In the genomic region with DNA sequence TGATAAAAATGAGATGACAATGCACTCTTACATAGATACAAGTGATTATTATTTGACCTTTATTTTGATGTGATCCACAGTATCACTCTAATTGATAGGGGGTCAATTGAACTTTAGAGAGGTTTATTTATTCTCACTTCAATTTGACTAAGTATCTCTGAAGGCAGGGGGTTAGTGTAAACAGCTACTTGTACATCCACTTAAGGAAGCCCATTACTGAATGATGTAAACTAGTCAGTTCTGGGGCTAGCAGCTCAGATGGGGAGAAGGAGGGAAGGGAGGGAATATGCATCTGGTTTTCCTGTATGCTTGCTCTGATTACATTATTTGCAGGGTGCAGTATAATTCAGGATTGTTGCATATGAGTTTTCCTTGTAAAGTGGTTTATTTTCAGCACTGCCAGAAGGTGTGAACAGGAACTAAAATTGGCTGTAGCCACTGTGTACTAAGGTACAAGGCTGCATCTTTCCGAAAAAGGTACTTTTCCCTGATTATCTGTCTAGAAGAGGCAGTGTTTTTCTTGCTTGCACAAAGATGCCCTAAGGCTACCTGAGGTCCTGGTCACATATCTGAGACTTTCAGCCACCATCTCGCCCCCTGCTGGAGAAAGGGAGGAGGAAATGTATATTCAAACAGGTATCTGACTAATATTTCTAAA, we compare ENCODE assay signal across 1 cellular context.
TF ChIP-seq lines count a peak whose summit lies in the region.

No MANE protein-coding gene starts in this region.

TF ChIP-seq in HEK293, 187 proteins besides CTCF, POLR2A, EP300 and RAD21 (continued from another document and continues in another):
- TF ChIP-seq ZNF561 (tag by site-specific recombination; IDR thresholded peaks at IDR 0.05; ENCODE audit: borderline replicate concordance) (peak; percentile 57; the same call in 1 of the 2 replicates), ZNF292 (tag by site-specific recombination; IDR thresholded peaks at IDR 0.05; ENCODE audit: borderline replicate concordance, low read depth) (no peak), ZNF433 (tag by site-specific recombination; IDR thresholded peaks at IDR 0.05; ENCODE audit: low read depth) (no peak), ZNF473 (tag by site-specific recombination; IDR thresholded peaks at IDR 0.05) (no peak), ZNF138 (tag by site-specific recombination; IDR thresholded peaks at IDR 0.05; ENCODE audit: borderline replicate concordance) (no peak), ZFP41 (tag by site-specific recombination; IDR thresholded peaks at IDR 0.05; ENCODE audit: borderline replicate concordance) (no peak), OVOL3 (tag by site-specific recombination; IDR thresholded peaks at IDR 0.05) (0 out of 2 replicates have a peak, but pooled peaks have one; percentile 14), TCF7L2 (IDR thresholded peaks at IDR 0.05; ENCODE audit: borderline replicate concordance, low read depth, low read length) (peak; percentile 84), ZNF184 (tag by site-specific recombination; IDR thresholded peaks at IDR 0.05) (no peak), ZBTB20 (tag by site-specific recombination; IDR thresholded peaks at IDR 0.05) (peak; percentile 75), ZNF350 (tag by site-specific recombination; IDR thresholded peaks at IDR 0.05) (no peak), ZNF16 (tag by site-specific recombination; IDR thresholded peaks at IDR 0.05; ENCODE audit: low read depth) (no peak), ZNF366 (tag by site-specific recombination; conservative IDR thresholded peaks at IDR 0.05) (peak; percentile 66), ZNF664 (tag by site-specific recombination; IDR thresholded peaks at IDR 0.05) (no peak), ZNF2 (tag by site-specific recombination; IDR thresholded peaks at IDR 0.05) (peak; percentile 82), ZXDB (tag by site-specific recombination; IDR thresholded peaks at IDR 0.05) (peak; percentile 67; the same call in 1 of the 2 replicates), GLI2 (tag by site-specific recombination; IDR thresholded peaks at IDR 0.05; ENCODE audit: borderline replicate concordance, low read depth) (peak; percentile 64; the same call in 1 of the 2 replicates)
- TF ChIP-seq, protein P1, sequence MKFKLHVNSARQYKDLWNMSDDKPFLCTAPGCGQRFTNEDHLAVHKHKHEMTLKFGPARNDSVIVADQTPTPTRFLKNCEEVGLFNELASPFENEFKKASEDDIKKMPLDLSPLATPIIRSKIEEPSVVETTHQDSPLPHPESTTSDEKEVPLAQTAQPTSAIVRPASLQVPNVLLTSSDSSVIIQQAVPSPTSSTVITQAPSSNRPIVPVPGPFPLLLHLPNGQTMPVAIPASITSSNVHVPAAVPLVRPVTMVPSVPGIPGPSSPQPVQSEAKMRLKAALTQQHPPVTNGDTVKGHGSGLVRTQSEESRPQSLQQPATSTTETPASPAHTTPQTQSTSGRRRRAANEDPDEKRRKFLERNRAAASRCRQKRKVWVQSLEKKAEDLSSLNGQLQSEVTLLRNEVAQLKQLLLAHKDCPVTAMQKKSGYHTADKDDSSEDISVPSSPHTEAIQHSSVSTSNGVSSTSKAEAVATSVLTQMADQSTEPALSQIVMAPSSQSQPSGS (tag by site-specific recombination; IDR thresholded peaks at IDR 0.05; ENCODE audit: low read depth), result no peak
- TF ChIP-seq, protein P2, sequence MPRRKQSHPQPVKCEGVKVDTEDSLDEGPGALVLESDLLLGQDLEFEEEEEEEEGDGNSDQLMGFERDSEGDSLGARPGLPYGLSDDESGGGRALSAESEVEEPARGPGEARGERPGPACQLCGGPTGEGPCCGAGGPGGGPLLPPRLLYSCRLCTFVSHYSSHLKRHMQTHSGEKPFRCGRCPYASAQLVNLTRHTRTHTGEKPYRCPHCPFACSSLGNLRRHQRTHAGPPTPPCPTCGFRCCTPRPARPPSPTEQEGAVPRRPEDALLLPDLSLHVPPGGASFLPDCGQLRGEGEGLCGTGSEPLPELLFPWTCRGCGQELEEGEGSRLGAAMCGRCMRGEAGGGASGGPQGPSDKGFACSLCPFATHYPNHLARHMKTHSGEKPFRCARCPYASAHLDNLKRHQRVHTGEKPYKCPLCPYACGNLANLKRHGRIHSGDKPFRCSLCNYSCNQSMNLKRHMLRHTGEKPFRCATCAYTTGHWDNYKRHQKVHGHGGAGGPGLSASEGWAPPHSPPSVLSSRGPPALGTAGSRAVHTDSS (tag by site-specific recombination; IDR thresholded peaks at IDR 0.05), result no peak
- TF ChIP-seq, protein P3, sequence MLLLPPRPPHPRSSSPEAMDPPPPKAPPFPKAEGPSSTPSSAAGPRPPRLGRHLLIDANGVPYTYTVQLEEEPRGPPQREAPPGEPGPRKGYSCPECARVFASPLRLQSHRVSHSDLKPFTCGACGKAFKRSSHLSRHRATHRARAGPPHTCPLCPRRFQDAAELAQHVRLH (tag by site-specific recombination; IDR thresholded peaks at IDR 0.05), result no peak
- TF ChIP-seq, protein P4, sequence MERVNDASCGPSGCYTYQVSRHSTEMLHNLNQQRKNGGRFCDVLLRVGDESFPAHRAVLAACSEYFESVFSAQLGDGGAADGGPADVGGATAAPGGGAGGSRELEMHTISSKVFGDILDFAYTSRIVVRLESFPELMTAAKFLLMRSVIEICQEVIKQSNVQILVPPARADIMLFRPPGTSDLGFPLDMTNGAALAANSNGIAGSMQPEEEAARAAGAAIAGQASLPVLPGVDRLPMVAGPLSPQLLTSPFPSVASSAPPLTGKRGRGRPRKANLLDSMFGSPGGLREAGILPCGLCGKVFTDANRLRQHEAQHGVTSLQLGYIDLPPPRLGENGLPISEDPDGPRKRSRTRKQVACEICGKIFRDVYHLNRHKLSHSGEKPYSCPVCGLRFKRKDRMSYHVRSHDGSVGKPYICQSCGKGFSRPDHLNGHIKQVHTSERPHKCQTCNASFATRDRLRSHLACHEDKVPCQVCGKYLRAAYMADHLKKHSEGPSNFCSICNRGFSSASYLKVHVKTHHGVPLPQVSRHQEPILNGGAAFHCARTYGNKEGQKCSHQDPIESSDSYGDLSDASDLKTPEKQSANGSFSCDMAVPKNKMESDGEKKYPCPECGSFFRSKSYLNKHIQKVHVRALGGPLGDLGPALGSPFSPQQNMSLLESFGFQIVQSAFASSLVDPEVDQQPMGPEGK (tag by site-specific recombination; IDR thresholded peaks at IDR 0.05), result peak; percentile 65; the same call in 1 of the 2 replicates
- TF ChIP-seq, protein P5, sequence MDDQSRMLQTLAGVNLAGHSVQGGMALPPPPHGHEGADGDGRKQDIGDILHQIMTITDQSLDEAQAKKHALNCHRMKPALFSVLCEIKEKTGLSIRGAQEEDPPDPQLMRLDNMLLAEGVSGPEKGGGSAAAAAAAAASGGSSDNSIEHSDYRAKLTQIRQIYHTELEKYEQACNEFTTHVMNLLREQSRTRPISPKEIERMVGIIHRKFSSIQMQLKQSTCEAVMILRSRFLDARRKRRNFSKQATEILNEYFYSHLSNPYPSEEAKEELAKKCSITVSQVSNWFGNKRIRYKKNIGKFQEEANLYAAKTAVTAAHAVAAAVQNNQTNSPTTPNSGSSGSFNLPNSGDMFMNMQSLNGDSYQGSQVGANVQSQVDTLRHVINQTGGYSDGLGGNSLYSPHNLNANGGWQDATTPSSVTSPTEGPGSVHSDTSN (CRISPR knock-in tag; IDR thresholded peaks at IDR 0.05), result no peak
- TF ChIP-seq, protein P6, sequence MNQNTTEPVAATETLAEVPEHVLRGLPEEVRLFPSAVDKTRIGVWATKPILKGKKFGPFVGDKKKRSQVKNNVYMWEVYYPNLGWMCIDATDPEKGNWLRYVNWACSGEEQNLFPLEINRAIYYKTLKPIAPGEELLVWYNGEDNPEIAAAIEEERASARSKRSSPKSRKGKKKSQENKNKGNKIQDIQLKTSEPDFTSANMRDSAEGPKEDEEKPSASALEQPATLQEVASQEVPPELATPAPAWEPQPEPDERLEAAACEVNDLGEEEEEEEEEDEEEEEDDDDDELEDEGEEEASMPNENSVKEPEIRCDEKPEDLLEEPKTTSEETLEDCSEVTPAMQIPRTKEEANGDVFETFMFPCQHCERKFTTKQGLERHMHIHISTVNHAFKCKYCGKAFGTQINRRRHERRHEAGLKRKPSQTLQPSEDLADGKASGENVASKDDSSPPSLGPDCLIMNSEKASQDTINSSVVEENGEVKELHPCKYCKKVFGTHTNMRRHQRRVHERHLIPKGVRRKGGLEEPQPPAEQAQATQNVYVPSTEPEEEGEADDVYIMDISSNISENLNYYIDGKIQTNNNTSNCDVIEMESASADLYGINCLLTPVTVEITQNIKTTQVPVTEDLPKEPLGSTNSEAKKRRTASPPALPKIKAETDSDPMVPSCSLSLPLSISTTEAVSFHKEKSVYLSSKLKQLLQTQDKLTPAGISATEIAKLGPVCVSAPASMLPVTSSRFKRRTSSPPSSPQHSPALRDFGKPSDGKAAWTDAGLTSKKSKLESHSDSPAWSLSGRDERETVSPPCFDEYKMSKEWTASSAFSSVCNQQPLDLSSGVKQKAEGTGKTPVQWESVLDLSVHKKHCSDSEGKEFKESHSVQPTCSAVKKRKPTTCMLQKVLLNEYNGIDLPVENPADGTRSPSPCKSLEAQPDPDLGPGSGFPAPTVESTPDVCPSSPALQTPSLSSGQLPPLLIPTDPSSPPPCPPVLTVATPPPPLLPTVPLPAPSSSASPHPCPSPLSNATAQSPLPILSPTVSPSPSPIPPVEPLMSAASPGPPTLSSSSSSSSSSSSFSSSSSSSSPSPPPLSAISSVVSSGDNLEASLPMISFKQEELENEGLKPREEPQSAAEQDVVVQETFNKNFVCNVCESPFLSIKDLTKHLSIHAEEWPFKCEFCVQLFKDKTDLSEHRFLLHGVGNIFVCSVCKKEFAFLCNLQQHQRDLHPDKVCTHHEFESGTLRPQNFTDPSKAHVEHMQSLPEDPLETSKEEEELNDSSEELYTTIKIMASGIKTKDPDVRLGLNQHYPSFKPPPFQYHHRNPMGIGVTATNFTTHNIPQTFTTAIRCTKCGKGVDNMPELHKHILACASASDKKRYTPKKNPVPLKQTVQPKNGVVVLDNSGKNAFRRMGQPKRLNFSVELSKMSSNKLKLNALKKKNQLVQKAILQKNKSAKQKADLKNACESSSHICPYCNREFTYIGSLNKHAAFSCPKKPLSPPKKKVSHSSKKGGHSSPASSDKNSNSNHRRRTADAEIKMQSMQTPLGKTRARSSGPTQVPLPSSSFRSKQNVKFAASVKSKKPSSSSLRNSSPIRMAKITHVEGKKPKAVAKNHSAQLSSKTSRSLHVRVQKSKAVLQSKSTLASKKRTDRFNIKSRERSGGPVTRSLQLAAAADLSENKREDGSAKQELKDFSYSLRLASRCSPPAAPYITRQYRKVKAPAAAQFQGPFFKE (tag by site-specific recombination; IDR thresholded peaks at IDR 0.05; ENCODE audit: borderline replicate concordance), result no peak
- TF ChIP-seq, protein P7, sequence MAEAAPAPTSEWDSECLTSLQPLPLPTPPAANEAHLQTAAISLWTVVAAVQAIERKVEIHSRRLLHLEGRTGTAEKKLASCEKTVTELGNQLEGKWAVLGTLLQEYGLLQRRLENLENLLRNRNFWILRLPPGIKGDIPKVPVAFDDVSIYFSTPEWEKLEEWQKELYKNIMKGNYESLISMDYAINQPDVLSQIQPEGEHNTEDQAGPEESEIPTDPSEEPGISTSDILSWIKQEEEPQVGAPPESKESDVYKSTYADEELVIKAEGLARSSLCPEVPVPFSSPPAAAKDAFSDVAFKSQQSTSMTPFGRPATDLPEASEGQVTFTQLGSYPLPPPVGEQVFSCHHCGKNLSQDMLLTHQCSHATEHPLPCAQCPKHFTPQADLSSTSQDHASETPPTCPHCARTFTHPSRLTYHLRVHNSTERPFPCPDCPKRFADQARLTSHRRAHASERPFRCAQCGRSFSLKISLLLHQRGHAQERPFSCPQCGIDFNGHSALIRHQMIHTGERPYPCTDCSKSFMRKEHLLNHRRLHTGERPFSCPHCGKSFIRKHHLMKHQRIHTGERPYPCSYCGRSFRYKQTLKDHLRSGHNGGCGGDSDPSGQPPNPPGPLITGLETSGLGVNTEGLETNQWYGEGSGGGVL (tag by site-specific recombination; IDR thresholded peaks at IDR 0.05), result peak; percentile 56; the same call in 1 of the 2 replicates
- TF ChIP-seq, protein P8, sequence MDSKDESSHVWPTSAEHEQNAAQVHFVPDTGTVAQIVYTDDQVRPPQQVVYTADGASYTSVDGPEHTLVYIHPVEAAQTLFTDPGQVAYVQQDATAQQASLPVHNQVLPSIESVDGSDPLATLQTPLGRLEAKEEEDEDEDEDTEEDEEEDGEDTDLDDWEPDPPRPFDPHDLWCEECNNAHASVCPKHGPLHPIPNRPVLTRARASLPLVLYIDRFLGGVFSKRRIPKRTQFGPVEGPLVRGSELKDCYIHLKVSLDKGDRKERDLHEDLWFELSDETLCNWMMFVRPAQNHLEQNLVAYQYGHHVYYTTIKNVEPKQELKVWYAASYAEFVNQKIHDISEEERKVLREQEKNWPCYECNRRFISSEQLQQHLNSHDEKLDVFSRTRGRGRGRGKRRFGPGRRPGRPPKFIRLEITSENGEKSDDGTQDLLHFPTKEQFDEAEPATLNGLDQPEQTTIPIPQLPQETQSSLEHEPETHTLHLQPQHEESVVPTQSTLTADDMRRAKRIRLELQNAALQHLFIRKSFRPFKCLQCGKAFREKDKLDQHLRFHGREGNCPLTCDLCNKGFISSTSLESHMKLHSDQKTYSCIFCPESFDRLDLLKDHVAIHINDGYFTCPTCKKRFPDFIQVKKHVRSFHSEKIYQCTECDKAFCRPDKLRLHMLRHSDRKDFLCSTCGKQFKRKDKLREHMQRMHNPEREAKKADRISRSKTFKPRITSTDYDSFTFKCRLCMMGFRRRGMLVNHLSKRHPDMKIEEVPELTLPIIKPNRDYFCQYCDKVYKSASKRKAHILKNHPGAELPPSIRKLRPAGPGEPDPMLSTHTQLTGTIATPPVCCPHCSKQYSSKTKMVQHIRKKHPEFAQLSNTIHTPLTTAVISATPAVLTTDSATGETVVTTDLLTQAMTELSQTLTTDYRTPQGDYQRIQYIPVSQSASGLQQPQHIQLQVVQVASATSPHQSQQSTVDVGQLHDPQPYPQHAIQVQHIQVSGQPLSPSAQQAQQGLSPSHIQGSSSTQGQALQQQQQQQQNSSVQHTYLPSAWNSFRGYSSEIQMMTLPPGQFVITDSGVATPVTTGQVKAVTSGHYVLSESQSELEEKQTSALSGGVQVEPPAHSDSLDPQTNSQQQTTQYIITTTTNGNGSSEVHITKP (tag by site-specific recombination; IDR thresholded peaks at IDR 0.05), result peak; percentile 34; the same call in 1 of the 2 replicates
- TF ChIP-seq, protein P9, sequence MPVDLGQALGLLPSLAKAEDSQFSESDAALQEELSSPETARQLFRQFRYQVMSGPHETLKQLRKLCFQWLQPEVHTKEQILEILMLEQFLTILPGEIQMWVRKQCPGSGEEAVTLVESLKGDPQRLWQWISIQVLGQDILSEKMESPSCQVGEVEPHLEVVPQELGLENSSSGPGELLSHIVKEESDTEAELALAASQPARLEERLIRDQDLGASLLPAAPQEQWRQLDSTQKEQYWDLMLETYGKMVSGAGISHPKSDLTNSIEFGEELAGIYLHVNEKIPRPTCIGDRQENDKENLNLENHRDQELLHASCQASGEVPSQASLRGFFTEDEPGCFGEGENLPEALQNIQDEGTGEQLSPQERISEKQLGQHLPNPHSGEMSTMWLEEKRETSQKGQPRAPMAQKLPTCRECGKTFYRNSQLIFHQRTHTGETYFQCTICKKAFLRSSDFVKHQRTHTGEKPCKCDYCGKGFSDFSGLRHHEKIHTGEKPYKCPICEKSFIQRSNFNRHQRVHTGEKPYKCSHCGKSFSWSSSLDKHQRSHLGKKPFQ (tag by site-specific recombination; IDR thresholded peaks at IDR 0.05), result peak; percentile 71; the same call in 1 of the 2 replicates
- TF ChIP-seq, protein P10, sequence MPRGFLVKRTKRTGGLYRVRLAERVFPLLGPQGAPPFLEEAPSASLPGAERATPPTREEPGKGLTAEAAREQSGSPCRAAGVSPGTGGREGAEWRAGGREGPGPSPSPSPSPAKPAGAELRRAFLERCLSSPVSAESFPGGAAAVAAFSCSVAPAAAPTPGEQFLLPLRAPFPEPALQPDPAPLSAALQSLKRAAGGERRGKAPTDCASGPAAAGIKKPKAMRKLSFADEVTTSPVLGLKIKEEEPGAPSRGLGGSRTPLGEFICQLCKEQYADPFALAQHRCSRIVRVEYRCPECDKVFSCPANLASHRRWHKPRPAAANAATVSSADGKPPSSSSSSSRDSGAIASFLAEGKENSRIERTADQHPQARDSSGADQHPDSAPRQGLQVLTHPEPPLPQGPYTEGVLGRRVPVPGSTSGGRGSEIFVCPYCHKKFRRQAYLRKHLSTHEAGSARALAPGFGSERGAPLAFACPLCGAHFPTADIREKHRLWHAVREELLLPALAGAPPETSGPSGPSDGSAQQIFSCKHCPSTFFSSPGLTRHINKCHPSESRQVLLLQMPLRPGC (tag by site-specific recombination; IDR thresholded peaks at IDR 0.05), result no peak
